Comparison of ENCODE assay signal across 13 cellular contexts in the genomic region with DNA sequence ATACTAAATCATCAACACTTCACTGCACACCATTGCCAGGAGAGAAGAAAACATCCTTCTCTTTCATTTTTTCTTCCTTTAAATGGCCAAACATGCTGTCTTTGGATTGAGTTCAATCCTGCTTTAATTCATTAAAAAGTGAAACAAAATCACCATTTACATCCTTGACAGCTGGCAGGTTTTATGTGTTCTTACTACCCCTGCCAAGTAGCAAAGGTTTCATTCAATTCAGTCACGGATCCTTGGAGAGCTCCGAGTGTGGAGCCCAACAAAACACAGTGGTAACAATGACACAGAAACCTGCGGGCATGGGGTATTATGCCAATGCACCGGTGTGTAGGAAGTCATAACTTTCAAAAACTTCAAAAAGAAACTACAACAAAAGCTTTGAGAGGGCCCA.
DNase-seq lines count a peak whose midpoint lies in the region; ATAC-seq, FAIRE-seq and TF ChIP-seq lines count a peak whose summit lies in the region.
"Had no signal": no experiment of that assay in that cellular context is flagged by ENCODE, and none has a peak within 500 bp of the region (broad histone marks: within the 10 kb centered on the region; RNA-seq: fewer than 3 reads in every experiment).

No MANE protein-coding gene starts in this region.

- peaks cover 5% of the 10 kb centered on the region; the same call in 1 of the 2 replicates for H3K9me2 ChIP-seq in PC-9 (ENCODE audit: insufficient read depth)
- H3K9me2 ChIP-seq in OCI-LY7 (ENCODE audit: insufficient read depth, low read length) = no peaks in the 10 kb centered on the region

- no peaks in the 10 kb centered on the region for H3K79me2 ChIP-seq in PC-9 (ENCODE audit: low read depth)
- no peaks in the 10 kb centered on the region for H3K79me2 ChIP-seq in OCI-LY7 (ENCODE audit: insufficient read depth, low read depth, low read length)

- FAIRE-seq in pancreas (lab: Jason Lieb, UNC) = no peak
- FAIRE-seq: islet of Langerhans had no signal

- no TSS peak for BruUV-seq in PC-9 (replicated peaks; lab: Mats Ljungman, UMichigan)
- BruUV-seq in OCI-LY7 (replicated peaks; lab: Mats Ljungman, UMichigan) = no TSS peak

- 54 to 58% methylated on average over 4 of the region's 4 CpGs for WGBS in pancreas, 2 donors

- no peaks in the 10 kb centered on the region for H3K27me3 ChIP-seq in left ventricle myocardium inferior (ENCODE audit: low read depth)
- H3K27me3 ChIP-seq in PC-9 (ENCODE audit: insufficient read depth, low read depth) = no peaks in the 10 kb centered on the region
- no peaks in the 10 kb centered on the region for H3K27me3 ChIP-seq in uterus
- no peaks in the 10 kb centered on the region for H3K27me3 ChIP-seq in pancreas
- H3K27me3 ChIP-seq: cardiac muscle cell had no signal

- no peaks in the 10 kb centered on the region for H3F3A ChIP-seq in PC-9 (ENCODE audit: insufficient read depth, low read depth)

- CTCF ChIA-PET in PC-9 (lab: Charles Lee) = no interaction called here
- CTCF ChIA-PET in OCI-LY7 (lab: Charles Lee; ENCODE audit: unreplicated experiment) = no interaction called here

- TF ChIP-seq POLR2A in uterus (IDR thresholded peaks at IDR 0.05) = no peak

- POLR2A ChIA-PET in PC-9 (lab: Charles Lee; ENCODE audit: unreplicated experiment) = no interaction called here
- POLR2A ChIA-PET in OCI-LY7 (lab: Charles Lee) = interaction anchor here (0.7 to 0.9 kb wide), 2 partner anchors 55 to 991 kb away, joined by 3 to 4 read pairs; no protein-coding TSS in a partner anchor

- intact Hi-C loops in Right ventricle myocardium superior (cut with DNase I) (no loop called here), left ventricle myocardium inferior (cut with micrococcal nuclease) (no loop called here), PC-9 (cut with micrococcal nuclease; ENCODE audit: unreplicated experiment) (no loop called here), uterus (cut with DNase I; ENCODE audit: low total_unique reads) (no loop called here), pancreas (cut with DNase I) (no loop called here), OCI-LY7 (cut with micrococcal nuclease; ENCODE audit: unreplicated experiment) (no loop called here)

- H3K4me1 ChIP-seq in left ventricle myocardium inferior = peaks cover 29% of the 10 kb centered on the region
- H3K4me1 ChIP-seq in PC-9 (replicated peaks; ENCODE audit: insufficient read depth) = no peaks in the 10 kb centered on the region
- H3K4me1 ChIP-seq in uterus = no peaks in the 10 kb centered on the region
- no peaks in the 10 kb centered on the region for H3K4me1 ChIP-seq in pancreas
- no peaks in the 10 kb centered on the region for H3K4me1 ChIP-seq in OCI-LY7 (ENCODE audit: insufficient read depth, low read length, poor library complexity, severe bottlenecking)

- no peaks in the 10 kb centered on the region for H3K36me3 ChIP-seq in left ventricle myocardium inferior
- H3K36me3 ChIP-seq in PC-9 (ENCODE audit: low read depth) = no peaks in the 10 kb centered on the region
- no peaks in the 10 kb centered on the region for H3K36me3 ChIP-seq in uterus
- no peaks in the 10 kb centered on the region for H3K36me3 ChIP-seq in pancreas
- no peaks in the 10 kb centered on the region for H3K36me3 ChIP-seq in OCI-LY7 (ENCODE audit: insufficient read depth, low read length)
- H3K36me3 ChIP-seq: cardiac muscle cell had no signal

- H2AFZ ChIP-seq in PC-9 (0 out of 2 replicates have a peak overlapping the region, but pooled peaks have one; percentile 9), OCI-LY7 (ENCODE audit: low read length) (no peak overlapping the region)

- H3K9me3 ChIP-seq in left ventricle myocardium inferior (replicated peaks) (no peaks in the 10 kb centered on the region), PC-9 (ENCODE audit: insufficient read depth, low read depth) (no peaks in the 10 kb centered on the region), uterus (no peaks in the 10 kb centered on the region), pancreas (no peaks in the 10 kb centered on the region), OCI-LY7 (ENCODE audit: low read length) (no peaks in the 10 kb centered on the region)

- DNase-seq in Right ventricle myocardium superior (no peak), left ventricle myocardium inferior (no peak), PC-9 (no peak), inferior parietal cortex (ENCODE audit: extremely low spot score) (peak; percentile 5), uterus (peak; percentile 18 to 21), NCI-H1436 treated with DMSO at 0.1 percent for 48 hours (lab: John Stamatoyannopoulos, UW) (no peak), pancreas (no peak), OCI-LY7 (ENCODE audit: low spot score) (no peak)
- DNase-seq: 8988T; activated CD4-positive, alpha-beta T cell treated with anti-CD3 and anti-CD28 coated beads, Interleukin-2, amount 10 ng/mL, durations not matched to agents 24 days and 14 days; stimulated activated CD4-positive, alpha-beta T cell treated with anti-CD3 and anti-CD28 coated beads, Interleukin-4, amount 100 ng/mL, for 24 hours had no signal

- H3K27ac ChIP-seq in left ventricle myocardium inferior (replicated peaks) (no peak overlapping the region), PC-9 (no peak overlapping the region), uterus (peak overlapping the region; percentile 4 to 33), pancreas (no peak overlapping the region), OCI-LY7 (ENCODE audit: low read depth, low read length, poor library complexity, severe bottlenecking) (no peak overlapping the region)
- H3K27ac ChIP-seq: cardiac muscle cell had no signal

- H3K4me2 ChIP-seq in PC-9 (no peak overlapping the region), OCI-LY7 (ENCODE audit: low read length) (no peak overlapping the region)

- H4K20me1 ChIP-seq in PC-9 (ENCODE audit: insufficient read depth) = no peaks in the 10 kb centered on the region
- no peaks in the 10 kb centered on the region for H4K20me1 ChIP-seq in OCI-LY7 (ENCODE audit: insufficient read depth, low read length)

- H3K4me3 ChIP-seq in left ventricle myocardium inferior = no peak overlapping the region
- H3K4me3 ChIP-seq in PC-9 = no peak overlapping the region
- no peak overlapping the region for H3K4me3 ChIP-seq in uterus
- H3K4me3 ChIP-seq in pancreas = no peak overlapping the region
- H3K4me3 ChIP-seq in OCI-LY7 (ENCODE audit: low read depth, low read length, poor library complexity, severe bottlenecking) = no peak overlapping the region
- H3K4me3 ChIP-seq: cardiac muscle cell had no signal

- ATAC-seq in Right ventricle myocardium superior (ENCODE audit: poor library complexity) = peak; percentile 45
- no peak for ATAC-seq in pancreas

- TF ChIP-seq CTCF in left ventricle myocardium inferior (IDR thresholded peaks at IDR 0.05; ENCODE audit: borderline replicate concordance) (no peak), PC-9 (conservative IDR thresholded peaks at IDR 0.05) (no peak), uterus (IDR thresholded peaks at IDR 0.05) (no peak), pancreas (IDR thresholded peaks at IDR 0.05) (no peak), OCI-LY7 (conservative IDR thresholded peaks at IDR 0.05; ENCODE audit: low read length) (no peak)

Comparison
In these comparisons a context has a peak if more than half of its experiments do, and no peak if none do; other contexts are left out.
1. DNase-seq: peak in inferior parietal cortex (single experiment) and uterus (2 of 2); none in Right ventricle myocardium superior (single experiment), left ventricle myocardium inferior (single experiment), PC-9 (0 of 2), NCI-H1436 treated with DMSO at 0.1 percent for 48 hours (single experiment), pancreas (0 of 6) and OCI-LY7 (single experiment).
2. H3K27ac ChIP-seq: peak in uterus (2 of 2); none in left ventricle myocardium inferior (single experiment), PC-9 (single experiment), pancreas (0 of 4) and OCI-LY7 (single experiment).